1 cellular context compared by ENCODE assay signal in the genomic region with DNA sequence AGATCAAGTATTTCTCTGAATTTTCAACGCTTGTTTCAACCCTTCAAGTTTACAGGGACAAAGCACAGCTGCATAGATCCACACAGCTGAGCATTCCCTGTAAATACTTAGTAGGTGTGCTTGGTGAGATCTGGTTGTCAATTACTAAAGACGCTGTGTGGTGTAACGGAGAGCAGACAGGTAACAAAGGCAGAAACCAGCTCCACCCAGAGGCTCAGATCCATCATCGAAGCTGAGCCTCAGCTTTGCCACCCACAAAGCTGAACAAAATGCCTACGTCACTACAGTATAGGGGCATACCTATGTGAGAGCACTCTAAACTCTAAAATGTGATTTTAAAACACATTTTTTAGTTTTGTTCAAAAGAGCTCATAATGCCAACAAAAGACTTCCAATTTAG.
TF ChIP-seq lines count a peak whose summit lies in the region.

No MANE protein-coding gene starts in this region.

TF ChIP-seq in SK-N-SH treated with all-trans-retinoic acid at 6 μM for 48 hours, 23 proteins besides CTCF, POLR2A, EP300 and RAD21 (continued from another document):
- TF ChIP-seq, protein P1, sequence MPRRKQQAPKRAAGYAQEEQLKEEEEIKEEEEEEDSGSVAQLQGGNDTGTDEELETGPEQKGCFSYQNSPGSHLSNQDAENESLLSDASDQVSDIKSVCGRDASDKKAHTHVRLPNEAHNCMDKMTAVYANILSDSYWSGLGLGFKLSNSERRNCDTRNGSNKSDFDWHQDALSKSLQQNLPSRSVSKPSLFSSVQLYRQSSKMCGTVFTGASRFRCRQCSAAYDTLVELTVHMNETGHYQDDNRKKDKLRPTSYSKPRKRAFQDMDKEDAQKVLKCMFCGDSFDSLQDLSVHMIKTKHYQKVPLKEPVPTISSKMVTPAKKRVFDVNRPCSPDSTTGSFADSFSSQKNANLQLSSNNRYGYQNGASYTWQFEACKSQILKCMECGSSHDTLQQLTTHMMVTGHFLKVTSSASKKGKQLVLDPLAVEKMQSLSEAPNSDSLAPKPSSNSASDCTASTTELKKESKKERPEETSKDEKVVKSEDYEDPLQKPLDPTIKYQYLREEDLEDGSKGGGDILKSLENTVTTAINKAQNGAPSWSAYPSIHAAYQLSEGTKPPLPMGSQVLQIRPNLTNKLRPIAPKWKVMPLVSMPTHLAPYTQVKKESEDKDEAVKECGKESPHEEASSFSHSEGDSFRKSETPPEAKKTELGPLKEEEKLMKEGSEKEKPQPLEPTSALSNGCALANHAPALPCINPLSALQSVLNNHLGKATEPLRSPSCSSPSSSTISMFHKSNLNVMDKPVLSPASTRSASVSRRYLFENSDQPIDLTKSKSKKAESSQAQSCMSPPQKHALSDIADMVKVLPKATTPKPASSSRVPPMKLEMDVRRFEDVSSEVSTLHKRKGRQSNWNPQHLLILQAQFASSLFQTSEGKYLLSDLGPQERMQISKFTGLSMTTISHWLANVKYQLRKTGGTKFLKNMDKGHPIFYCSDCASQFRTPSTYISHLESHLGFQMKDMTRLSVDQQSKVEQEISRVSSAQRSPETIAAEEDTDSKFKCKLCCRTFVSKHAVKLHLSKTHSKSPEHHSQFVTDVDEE (CRISPR knock-in tag; IDR thresholded peaks at IDR 0.05) = no peak
- no peak for TF ChIP-seq ZFP3 (CRISPR knock-in tag; IDR thresholded peaks at IDR 0.05)
- TF ChIP-seq ISL1 (CRISPR knock-in tag; IDR thresholded peaks at IDR 0.05) = no peak
- no peak for TF ChIP-seq ARNTL (CRISPR knock-in tag; IDR thresholded peaks at IDR 0.05; ENCODE audit: borderline replicate concordance, low read depth)
- no peak for TF ChIP-seq SNAI2 (CRISPR knock-in tag; IDR thresholded peaks at IDR 0.05)
- TF ChIP-seq TOX (CRISPR knock-in tag; IDR thresholded peaks at IDR 0.05; ENCODE audit: borderline replicate concordance) = no peak
- TF ChIP-seq CREB5 (CRISPR knock-in tag; IDR thresholded peaks at IDR 0.05; ENCODE audit: low read depth) = no peak
- no peak for TF ChIP-seq ZNF8 (CRISPR knock-in tag; IDR thresholded peaks at IDR 0.05)
- TF ChIP-seq GLIS3 (CRISPR knock-in tag; IDR thresholded peaks at IDR 0.05) = no peak
- TF ChIP-seq ZNF70 (CRISPR knock-in tag; IDR thresholded peaks at IDR 0.05) = no peak
- TF ChIP-seq ZNF565 (CRISPR knock-in tag; conservative IDR thresholded peaks at IDR 0.05; ENCODE audit: low read depth) = no peak
- TF ChIP-seq CSDC2 (CRISPR knock-in tag; IDR thresholded peaks at IDR 0.05) = no peak
- no peak for TF ChIP-seq PATZ1 (CRISPR knock-in tag; IDR thresholded peaks at IDR 0.05; ENCODE audit: borderline replicate concordance)
